ENCODE assay signal across 24 cellular contexts in genomic region chr2:232941912-232942595, GRCh38.
DNase-seq lines count a peak whose midpoint lies in the region; ATAC-seq, FAIRE-seq and TF ChIP-seq lines count a peak whose summit lies in the region.
"Had no signal": no experiment of that assay in that cellular context is flagged by ENCODE, and none has a peak within 500 bp of the region (broad histone marks: within the 10 kb centered on the region; RNA-seq: fewer than 3 reads in every experiment).

No MANE protein-coding gene starts in this region.

- no peak overlapping the region for H3K18ac ChIP-seq in IMR-90 (ENCODE audit: low read depth, low read length)

- intact Hi-C loops in IMR-90 (cut with micrococcal nuclease), result no loop called here
- intact Hi-C loops in esophagus squamous epithelium (cut with DNase I), result no loop called here
- intact Hi-C loops in testis (cut with DNase I; ENCODE audit: low total_unique reads), result no loop called here

- CTCF ChIA-PET in IMR-90 (lab: Yijun Ruan, JAX), result no interaction called here

- H3K27ac ChIP-seq in IMR-90 (ENCODE audit: insufficient read depth, low read length) (no peak overlapping the region), caudate nucleus (ENCODE audit: low read depth, low read length) (peak overlapping the region; percentile 54), esophagus squamous epithelium (no peak overlapping the region), testis (no peak overlapping the region)
- H3K27ac ChIP-seq: C4-2B, KMS-11 had no signal

- no CpG with 5 or more reads among the region's 10 CpGs for WGBS in IMR-90 (ENCODE audit: extremely low coverage in 2 of 2, insufficient read length in 1 of 2), 2 experiments
- WGBS in esophagus squamous epithelium, 2 donors, result 43 to 68% methylated on average over 9 of the region's 10 CpGs
- WGBS in testis, 2 donors, result 50 to 52% methylated on average over 10 of the region's 10 CpGs

- H3K4me1 ChIP-seq in IMR-90 (ENCODE audit: control insufficient read depth, insufficient read depth, low read length), result no peaks in the 10 kb centered on the region
- H3K4me1 ChIP-seq in esophagus squamous epithelium, result no peaks in the 10 kb centered on the region
- no peaks in the 10 kb centered on the region for H3K4me1 ChIP-seq in testis
- H3K4me1 ChIP-seq: Caco-2 had no signal

- ATAC-seq in IMR-90 (ENCODE audit: low read depth) (no peak), HG03135 (IDR thresholded peaks at IDR 0.05; ENCODE audit: unreplicated experiment) (no peak), HG03175 (IDR thresholded peaks at IDR 0.05; ENCODE audit: unreplicated experiment) (no peak)
- ATAC-seq: CD8-positive, alpha-beta T cell had no signal

- H2AK9ac ChIP-seq in IMR-90 (replicated peaks; ENCODE audit: low read depth, low read length, poor library complexity), result no peak overlapping the region

- H2AFZ ChIP-seq in IMR-90 (replicated peaks; ENCODE audit: low read length, poor library complexity), result no peak overlapping the region

- no peak overlapping the region for H3K14ac ChIP-seq in IMR-90 (replicated peaks; ENCODE audit: low read depth, low read length)

- H3K4ac ChIP-seq in IMR-90 (ENCODE audit: low read depth, low read length), result no peak overlapping the region

- no peak overlapping the region for H2AK5ac ChIP-seq in IMR-90 (ENCODE audit: low read depth, low read length)

- peaks cover 5% of the 10 kb centered on the region for H3K27me3 ChIP-seq in IMR-90 (ENCODE audit: control insufficient read depth, insufficient read depth, low read length)
- no peaks in the 10 kb centered on the region for H3K27me3 ChIP-seq in esophagus squamous epithelium
- no peaks in the 10 kb centered on the region for H3K27me3 ChIP-seq in testis

- no peak overlapping the region for H4K5ac ChIP-seq in IMR-90 (ENCODE audit: low read depth, low read length)

- H3K4me2 ChIP-seq in IMR-90 (ENCODE audit: low read depth, low read length), result no peak overlapping the region
- H3K4me2 ChIP-seq: KMS-11 had no signal

- H3K4me3 ChIP-seq in IMR-90 (ENCODE audit: insufficient read depth, low read depth, low read length), result no peak overlapping the region
- H3K4me3 ChIP-seq in esophagus squamous epithelium, result no peak overlapping the region
- no peak overlapping the region for H3K4me3 ChIP-seq in testis
- H3K4me3 ChIP-seq: GM12878 had no signal

- peaks cover 2% of the 10 kb centered on the region; the same call in 1 of the 2 replicates for H3K9me3 ChIP-seq in IMR-90 (ENCODE audit: control insufficient read depth, insufficient read depth, low read length)
- H3K9me3 ChIP-seq in esophagus squamous epithelium, result peaks cover 0 to 9% (median 0%) of the 10 kb centered on the region in 3 donors
- no peaks in the 10 kb centered on the region for H3K9me3 ChIP-seq in testis
- H3K9me3 ChIP-seq: Caco-2 had no signal

- no peaks in the 10 kb centered on the region for H4K20me1 ChIP-seq in IMR-90 (ENCODE audit: insufficient read depth, low read length)

- H3K9ac ChIP-seq in IMR-90 (ENCODE audit: low read depth, low read length), result no peak overlapping the region
- H3K9ac ChIP-seq: KMS-11 had no signal

- TF ChIP-seq RAD21 in IMR-90 (IDR thresholded peaks at IDR 0.05; ENCODE audit: low read length), result no peak

- no peak overlapping the region for H2BK20ac ChIP-seq in IMR-90 (ENCODE audit: low read depth, low read length)

- in situ Hi-C loops in IMR-90 (cut with MboI; ENCODE audit: low sequenced_read_pairs), result no loop called here

- peak; percentile 69 for FAIRE-seq in GM12891 (lab: Jason Lieb, UNC)
- FAIRE-seq: GM12878, H54 had no signal

- dilution Hi-C loops in IMR-90 (cut with HindIII; ENCODE audit: low sequenced_read_pairs, unreplicated experiment), result no loop called here

- no peaks in the 10 kb centered on the region for H3K36me3 ChIP-seq in IMR-90 (ENCODE audit: control insufficient read depth, insufficient read depth, low read length)
- H3K36me3 ChIP-seq in esophagus squamous epithelium, result no peaks in the 10 kb centered on the region
- no peaks in the 10 kb centered on the region for H3K36me3 ChIP-seq in testis (ENCODE audit: low read depth, missing control alignments)

- H4K91ac ChIP-seq in IMR-90 (ENCODE audit: insufficient read depth, low read depth, low read length), result no peak overlapping the region

- no peak for TF ChIP-seq CTCF in IMR-90 (conservative IDR thresholded peaks at IDR 0.05; ENCODE audit: low read depth, low read length)
- no peak for TF ChIP-seq CTCF in esophagus squamous epithelium (IDR thresholded peaks at IDR 0.05)
- no peak for TF ChIP-seq CTCF in testis (IDR thresholded peaks at IDR 0.05)

- H3K56ac ChIP-seq in IMR-90 (ENCODE audit: extremely low read depth, insufficient read depth, low read length), result no peak overlapping the region

- no peak overlapping the region for H2BK120ac ChIP-seq in IMR-90 (ENCODE audit: low read depth, low read length)

- no peaks in the 10 kb centered on the region for H3K79me1 ChIP-seq in IMR-90 (ENCODE audit: low read depth in 1 of 2, low read length in 2 of 2)

- no peak overlapping the region for H4K8ac ChIP-seq in IMR-90 (ENCODE audit: low read depth in 2 of 2, low read length in 2 of 2)

- DNase-seq in GM12891 (ENCODE audit: insufficient read length, low spot score), result no peak
- no peak for DNase-seq in IMR-90
- DNase-seq in caudate nucleus (lab: John Stamatoyannopoulos, UW), result no peak
- peak; percentile 50 for DNase-seq in kidney tubule cell (ENCODE audit: low spot score)
- DNase-seq in esophagus squamous epithelium (lab: John Stamatoyannopoulos, UW), result no peak
- DNase-seq in testis, result no peak
- DNase-seq: Caco-2; CD8-positive, alpha-beta T cell; EL; GDM1; NCI-H1048; NCI-H1417; NCI-H1694; NCI-H2029 treated with DMSO at 0.1 percent for 48 hours; NCI-H446 treated with DMSO at 0.1 percent for 48 hours; NCI-H526; RPMI8226; SHP77 had no signal

- no peaks in the 10 kb centered on the region for H3K9me1 ChIP-seq in IMR-90 (ENCODE audit: insufficient read depth, low read length)

- no peak for TF ChIP-seq POLR2A in GM12891 (IDR thresholded peaks at IDR 0.05; ENCODE audit: low read depth, low read length)
- no peak for TF ChIP-seq POLR2A in IMR-90 (IDR thresholded peaks at IDR 0.05; ENCODE audit: low read depth, low read length)
- no peak for TF ChIP-seq POLR2A in esophagus squamous epithelium (IDR thresholded peaks at IDR 0.05)
- TF ChIP-seq POLR2A in testis (IDR thresholded peaks at IDR 0.05), result no peak

- no peak overlapping the region for H2BK15ac ChIP-seq in IMR-90 (ENCODE audit: low read depth, low read length)

- no TSS peak for BruUV-seq in IMR-90 (replicated peaks; lab: Mats Ljungman, UMichigan)

- no peak overlapping the region for H2BK5ac ChIP-seq in IMR-90 (ENCODE audit: low read depth, low read length, poor library complexity, severe bottlenecking)

- POLR2A ChIA-PET in IMR-90 (lab: Charles Lee; ENCODE audit: unreplicated experiment), result no interaction called here

- no peak overlapping the region for H3K23ac ChIP-seq in IMR-90 (ENCODE audit: low read depth, low read length)

TF ChIP-seq in GM12891, 5 proteins besides CTCF, POLR2A, EP300 and RAD21:
- TF ChIP-seq TAF1 (IDR thresholded peaks at IDR 0.05; ENCODE audit: low read depth, low read length), result no peak
- no peak for TF ChIP-seq POLR2AphosphoS5 (IDR thresholded peaks at IDR 0.05; ENCODE audit: low read depth, low read length)
- no peak for TF ChIP-seq POU2F2 (IDR thresholded peaks at IDR 0.05; ENCODE audit: low read depth, low read length)
- no peak for TF ChIP-seq SPI1 (IDR thresholded peaks at IDR 0.05; ENCODE audit: low read depth, low read length)
- no peak for TF ChIP-seq PAX5 (IDR thresholded peaks at IDR 0.05; ENCODE audit: insufficient read depth, low read length, severe bottlenecking)

TF ChIP-seq in IMR-90, 13 proteins besides CTCF, POLR2A, EP300 and RAD21:
- TF ChIP-seq BHLHE40 (IDR thresholded peaks at IDR 0.05; ENCODE audit: low read depth, low read length) (no peak), FOS (IDR thresholded peaks at IDR 0.05; ENCODE audit: low read depth, low read length) (no peak), MAZ (IDR thresholded peaks at IDR 0.05; ENCODE audit: borderline replicate concordance, low read depth, low read length) (no peak), MAFK (IDR thresholded peaks at IDR 0.05; ENCODE audit: low read depth, low read length) (peak; percentile 92), SMC3 (IDR thresholded peaks at IDR 0.05; ENCODE audit: low read depth, low read length) (no peak), RCOR1 (IDR thresholded peaks at IDR 0.05; ENCODE audit: insufficient replicate concordance, low read length) (no peak), CEBPB (IDR thresholded peaks at IDR 0.05; ENCODE audit: low read depth, low read length) (no peak), MXI1 (IDR thresholded peaks at IDR 0.05; ENCODE audit: borderline replicate concordance, low read depth, low read length) (no peak), USF2 (IDR thresholded peaks at IDR 0.05; ENCODE audit: low read depth, low read length) (no peak)
TF ChIP-seq in IMR-90: peak in this region for 1.
